Comparison of ENCODE assay signal across 1 cellular context in the genomic region with DNA sequence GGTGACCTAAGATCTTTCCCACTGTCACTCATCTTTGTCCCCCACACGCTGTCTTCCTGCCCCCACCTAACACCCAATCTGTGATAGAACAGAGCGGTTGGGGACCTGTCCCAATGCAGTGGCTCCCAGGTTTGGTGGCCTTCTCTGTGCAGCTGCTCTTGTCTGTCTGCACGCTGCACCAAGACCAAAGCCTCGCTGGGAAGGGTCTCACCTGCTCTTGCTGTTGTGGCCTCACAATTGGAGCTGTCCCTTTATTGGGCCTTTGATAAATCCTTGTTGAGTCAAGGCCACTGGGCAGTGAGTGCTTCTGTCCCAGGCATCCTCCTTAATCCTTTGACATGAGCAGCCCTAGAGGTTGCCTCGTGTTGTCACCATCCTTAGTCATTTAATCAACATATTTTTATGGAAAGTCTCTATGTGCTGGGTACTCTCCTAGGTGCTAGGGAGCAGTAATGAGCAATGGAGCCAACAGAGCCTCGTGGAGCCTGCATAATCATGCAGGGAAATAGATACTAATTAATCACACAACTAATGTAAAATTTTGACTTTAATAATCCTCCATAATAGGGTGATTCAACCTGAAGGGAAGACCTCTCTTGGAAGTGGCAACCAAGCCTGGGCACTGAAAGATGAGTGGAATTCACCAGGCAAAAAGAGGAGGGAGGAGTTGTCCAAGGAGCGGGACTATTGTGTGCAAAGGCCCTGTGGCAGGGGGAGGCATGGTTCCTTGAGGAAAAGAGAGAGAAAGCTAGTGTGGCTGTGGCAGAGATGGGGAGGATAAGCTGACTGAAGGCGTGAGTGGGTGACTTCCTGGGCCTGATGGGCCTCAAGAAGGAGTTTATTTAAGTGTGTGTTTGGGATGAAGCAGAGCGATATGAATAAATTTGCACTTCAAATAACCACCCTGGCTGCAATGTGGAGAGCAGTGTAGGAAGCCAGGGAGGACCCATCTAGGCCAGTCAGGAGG.
TF ChIP-seq lines count a peak whose summit lies in the region.

No MANE protein-coding gene starts in this region.

TF ChIP-seq in HepG2, 621 proteins besides CTCF, POLR2A, EP300 and RAD21:
- TF ChIP-seq THRA (CRISPR knock-in tag; IDR thresholded peaks at IDR 0.05; ENCODE audit: borderline replicate concordance) (no peak), ZNF451 (CRISPR knock-in tag; IDR thresholded peaks at IDR 0.05) (no peak), MAF1 (CRISPR knock-in tag; IDR thresholded peaks at IDR 0.05; ENCODE audit: borderline replicate concordance) (no peak)
